Comparison of ENCODE assay signal across 9 cellular contexts in the genomic region with DNA sequence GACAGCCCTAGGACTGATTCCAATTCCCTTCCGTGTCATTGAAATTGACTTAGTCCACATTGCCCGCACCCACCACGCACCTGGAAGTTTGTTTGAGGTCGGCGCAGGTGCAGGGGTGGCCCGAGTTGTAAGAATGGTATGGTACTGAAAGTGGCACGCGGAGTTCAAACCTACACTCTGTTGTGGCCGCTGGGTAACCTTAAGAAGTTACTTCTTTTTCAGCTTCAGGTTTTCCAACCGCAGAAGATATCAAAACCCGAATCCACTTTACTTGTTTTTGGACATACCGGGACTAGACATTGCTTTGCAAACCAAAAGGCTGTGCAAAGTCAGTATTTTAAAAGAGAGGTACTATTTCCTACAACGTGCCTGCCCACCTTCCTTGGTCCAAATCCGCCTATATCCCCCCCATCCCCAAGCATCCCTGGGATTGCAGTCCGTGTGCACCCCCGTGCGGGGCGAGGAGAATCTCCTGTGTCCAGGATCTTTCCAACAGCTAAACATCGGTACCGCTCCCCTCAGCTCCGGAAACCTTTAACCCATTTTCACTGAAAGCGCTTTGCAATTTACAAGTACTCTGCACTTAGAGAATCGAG. TPM values are rescaled to one million over a fixed set of nuclear protein-coding genes. Genes with fewer than 3 reads are reported as not detected.
DNase-seq lines count a peak whose midpoint lies in the region; ATAC-seq and TF ChIP-seq lines count a peak whose summit lies in the region.
"Had no signal": no experiment of that assay in that cellular context is flagged by ENCODE, and none has a peak within 500 bp of the region (broad histone marks: within the 10 kb centered on the region; RNA-seq: fewer than 3 reads in every experiment).

No MANE protein-coding gene starts in this region.

- H3K4me1 ChIP-seq in MM.1S (ENCODE audit: low read length) (peaks cover 21% of the 10 kb centered on the region; the same call in 1 of the 2 replicates), Karpas-422 (ENCODE audit: low read length) (no peaks in the 10 kb centered on the region)

- POLR2A ChIA-PET in BJ (lab: Charles Lee), result interaction anchor here (0.6 kb wide), 1 partner anchor 814 kb away, joined by 3 read pairs; no protein-coding TSS in a partner anchor

- peak overlapping the region; percentile 75 for H3K4me3 ChIP-seq in BJ (ENCODE audit: low read depth, low read length)
- H3K4me3 ChIP-seq in MM.1S (ENCODE audit: low read length), result peak overlapping the region; percentile 65
- peak overlapping the region; percentile 64 for H3K4me3 ChIP-seq in epithelial cell of proximal tubule (ENCODE audit: low read depth, low read length)
- no peak overlapping the region for H3K4me3 ChIP-seq in Karpas-422 (ENCODE audit: low read length)

- peaks cover 4% of the 10 kb centered on the region for H3K36me3 Mint-ChIP-seq in neural crest cell (ENCODE audit: low read depth)

- peaks cover 57% of the 10 kb centered on the region for H3K4me1 Mint-ChIP-seq in neural crest cell

- H4K20me1 ChIP-seq in MM.1S (ENCODE audit: insufficient read depth, low read length) (no peaks in the 10 kb centered on the region), Karpas-422 (ENCODE audit: insufficient read depth, low read depth, low read length) (no peaks in the 10 kb centered on the region)

- H2AFZ ChIP-seq in MM.1S (ENCODE audit: low read length) (peak overlapping the region; percentile 58), Karpas-422 (ENCODE audit: low read length) (no peak overlapping the region)

- H3K27ac Mint-ChIP-seq in neural crest cell (ENCODE audit: unreplicated experiment), result no peak overlapping the region

- H3K4me2 ChIP-seq in MM.1S (ENCODE audit: low read depth, low read length), result peak overlapping the region; percentile 86
- no peak overlapping the region for H3K4me2 ChIP-seq in Karpas-422 (ENCODE audit: low read depth, low read length, poor library complexity, severe bottlenecking)

- H3F3A ChIP-seq in MM.1S (ENCODE audit: insufficient read depth, low read length), result peaks cover 23% of the 10 kb centered on the region

- no peaks in the 10 kb centered on the region for H3K9me3 Mint-ChIP-seq in neural crest cell

- TF ChIP-seq CTCF in BJ (IDR thresholded peaks at IDR 0.05; ENCODE audit: insufficient read depth, low read depth, low read length), result no peak
- TF ChIP-seq CTCF in MM.1S (IDR thresholded peaks at IDR 0.05; ENCODE audit: low read length), result no peak
- no peak for TF ChIP-seq CTCF in epithelial cell of proximal tubule (conservative IDR thresholded peaks at IDR 0.05; ENCODE audit: low read depth, low read length)
- TF ChIP-seq CTCF in neural crest cell (conservative IDR thresholded peaks at IDR 0.05), result no peak

- no peaks in the 10 kb centered on the region for H3K9me2 ChIP-seq in MM.1S (replicated peaks; ENCODE audit: insufficient read depth, low read length)
- no peaks in the 10 kb centered on the region for H3K9me2 ChIP-seq in Karpas-422 (replicated peaks; ENCODE audit: insufficient read depth, low read length)

- no peak for DNase-seq in BJ (ENCODE audit: low read depth)
- peak; percentile 75 for DNase-seq in MM.1S
- no peak for DNase-seq in epithelial cell of proximal tubule (ENCODE audit: low read depth)
- no peak for DNase-seq in neural crest cell (ENCODE audit: low read depth, low spot score)
- no peak for DNase-seq in Karpas-422
- no peak for DNase-seq in NCI-H146 (lab: John Stamatoyannopoulos, UW)

- H3K27me3 Mint-ChIP-seq in neural crest cell (ENCODE audit: low read depth), result peaks cover 56% of the 10 kb centered on the region

- H3K9me3 ChIP-seq in MM.1S (replicated peaks; ENCODE audit: insufficient read depth, low read length), result no peaks in the 10 kb centered on the region
- no peaks in the 10 kb centered on the region for H3K9me3 ChIP-seq in Karpas-422 (ENCODE audit: low read length)

- ATAC-seq in GM19023 (IDR thresholded peaks at IDR 0.05; ENCODE audit: unreplicated experiment) (no peak), GM19328 (IDR thresholded peaks at IDR 0.05; ENCODE audit: unreplicated experiment) (no peak)

- H3K27ac ChIP-seq in MM.1S (ENCODE audit: low read length) (peak overlapping the region; percentile 30; the same call in 1 of the 2 replicates), Karpas-422 (ENCODE audit: low read length) (no peak overlapping the region)
- H3K27ac ChIP-seq: HL-60 had no signal

- H3K9ac ChIP-seq in MM.1S (ENCODE audit: low read length) (peak overlapping the region; percentile 52), Karpas-422 (ENCODE audit: low read length) (no peak overlapping the region)

- peak overlapping the region; percentile 91 for H3K4me3 Mint-ChIP-seq in neural crest cell

- H3K36me3 ChIP-seq in BJ (ENCODE audit: control insufficient read depth, insufficient read depth, low read length) (peaks cover 18% of the 10 kb centered on the region), MM.1S (replicated peaks; ENCODE audit: insufficient read depth, low read length) (no peaks in the 10 kb centered on the region), Karpas-422 (ENCODE audit: insufficient read depth, low read length) (no peaks in the 10 kb centered on the region)

- CTCF ChIA-PET in BJ (lab: Yijun Ruan, JAX), result interaction anchor here (0.7 to 10.5 kb wide), 15 partner anchors 15 to 1346 kb away, joined by 3 to 88 read pairs (median 5); a partner anchor contains a TSS

- no peaks in the 10 kb centered on the region for H3K79me2 ChIP-seq in MM.1S (ENCODE audit: low read length)
- no peaks in the 10 kb centered on the region for H3K79me2 ChIP-seq in Karpas-422 (ENCODE audit: low read length)

- no peaks in the 10 kb centered on the region for H3K27me3 ChIP-seq in BJ (ENCODE audit: control insufficient read depth, insufficient read depth, low read length)
- H3K27me3 ChIP-seq in MM.1S (replicated peaks; ENCODE audit: insufficient read depth, low read length), result no peaks in the 10 kb centered on the region
- H3K27me3 ChIP-seq in Karpas-422 (ENCODE audit: low read length), result no peaks in the 10 kb centered on the region

RNA-seq across cellular contexts. Expression of a gene that starts 1.0 kb away (rescaled TPM):
- 3,005 and 3,180 TPM in 2 replicates for polyA plus RNA-seq in BJ (2011; rRNA removed)
- 596 and 863 TPM in 2 replicates for polyA minus RNA-seq in BJ (2011; rRNA and poly(A)+ RNA removed)
- total RNA-seq in epithelial cell of proximal tubule, result 77.8 and 338 TPM in 2 replicates
- 35.2 and 40.2 TPM in 2 replicates for total RNA-seq in neural crest cell
- total RNA-seq in Karpas-422 (2014; rRNA removed; shearing (Covaris generic); ENCODE audit: low replicate concordance), result not detected in 2 replicates

RNA-seq across cellular contexts. Expression of a gene that starts 31.8 kb away (rescaled TPM):
- polyA plus RNA-seq in BJ (2011; rRNA removed), result not detected in 2 replicates
- not detected in 2 replicates for polyA minus RNA-seq in BJ (2011; rRNA and poly(A)+ RNA removed)
- 4.6 and 16.5 TPM in 2 replicates for total RNA-seq in epithelial cell of proximal tubule
- not detected in 2 replicates for total RNA-seq in neural crest cell
- total RNA-seq in Karpas-422 (2014; rRNA removed; shearing (Covaris generic); ENCODE audit: low replicate concordance), result not detected in 2 replicates

RNA-seq across cellular contexts. Expression of a gene that starts 47.2 kb away (rescaled TPM):
- not detected in 2 replicates for polyA plus RNA-seq in BJ (2011; rRNA removed)
- polyA minus RNA-seq in BJ (2011; rRNA and poly(A)+ RNA removed), result not detected in 2 replicates
- total RNA-seq in epithelial cell of proximal tubule, result not detected in 2 replicates
- not detected in 2 replicates for total RNA-seq in neural crest cell
- not detected in 2 replicates for total RNA-seq in Karpas-422 (2014; rRNA removed; shearing (Covaris generic); ENCODE audit: low replicate concordance)

Comparison
In these comparisons a context has a peak if more than half of its experiments do, and no peak if none do; other contexts are left out.
1. RNA of a gene that starts 1.0 kb away (total RNA-seq): 77.8 to 338 TPM in epithelial cell of proximal tubule and 35.2 to 40.2 TPM in neural crest cell; not detected in Karpas-422; every median in the first group is over 10 times any median in the second.